ENCODE assay signal across 8 cellular contexts in the genomic region with DNA sequence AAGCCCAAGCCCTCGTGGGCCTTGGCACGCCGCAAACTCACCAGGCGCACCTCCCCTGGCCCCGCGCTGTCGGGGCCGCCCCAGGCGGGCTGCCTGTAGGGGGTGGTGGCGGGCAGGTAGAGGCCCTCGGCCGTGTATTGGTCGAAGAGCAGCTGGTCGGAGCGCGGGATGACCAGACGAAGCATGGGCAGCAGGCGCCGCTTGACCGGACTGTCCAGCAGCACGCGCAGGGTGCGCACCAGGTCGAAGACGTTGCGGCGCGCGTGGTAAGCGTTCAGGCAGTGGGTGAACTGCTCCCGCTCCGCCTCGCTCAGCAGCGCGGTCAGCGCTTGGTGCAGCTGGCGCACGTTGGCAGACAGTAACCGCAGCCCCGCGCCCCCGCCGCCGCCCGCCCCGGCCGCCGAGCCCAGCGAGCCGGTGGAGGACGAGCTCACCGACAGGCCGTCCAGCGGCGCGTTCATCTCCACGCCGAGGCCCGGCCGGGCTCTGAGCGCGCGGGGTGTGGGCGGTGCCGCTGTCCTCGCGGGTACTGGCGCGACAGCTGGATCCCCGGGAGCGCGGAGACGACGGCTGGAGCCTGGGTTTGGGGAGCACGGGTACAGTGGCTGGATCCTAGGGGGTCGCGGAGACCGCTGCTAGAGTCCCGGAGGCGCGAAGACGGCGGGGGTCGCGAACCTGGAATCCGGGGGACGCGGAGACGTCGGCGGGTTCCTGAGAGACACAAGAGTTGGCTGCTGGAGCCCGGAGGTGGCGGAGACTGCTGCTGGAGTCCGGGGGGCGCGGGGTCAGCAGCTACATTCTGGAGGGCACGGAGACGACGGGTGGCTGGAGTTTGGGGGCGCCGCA. TPM values are rescaled to one million over a fixed set of nuclear protein-coding genes. Genes with fewer than 3 reads are reported as not detected.
DNase-seq lines count a peak whose midpoint lies in the region; ATAC-seq and TF ChIP-seq lines count a peak whose summit lies in the region.

No MANE protein-coding gene starts in this region.

- H3K4me3 ChIP-seq in Panc1 (ENCODE audit: low read depth in 2 of 2, low read length in 2 of 2) (peak overlapping the region; percentile 65 to 86), osteoblast (ENCODE audit: insufficient read depth, low read length) (peak overlapping the region; percentile 82)

- POLR2A ChIA-PET in Panc1 (lab: Charles Lee) = interaction anchor here (0.5 to 0.6 kb wide), 2 partner anchors 17 to 91 kb away, joined by 4 to 7 read pairs; no protein-coding TSS in a partner anchor

- no peaks in the 10 kb centered on the region for H3K9me3 ChIP-seq in Panc1 (ENCODE audit: control insufficient read depth, insufficient read depth, low read depth, low read length)
- H3K9me3 ChIP-seq in osteoblast (ENCODE audit: low read depth, low read length) = no peaks in the 10 kb centered on the region

- H3K36me3 ChIP-seq in Panc1 (ENCODE audit: control insufficient read depth, insufficient read depth, low read length) = no peaks in the 10 kb centered on the region
- no peaks in the 10 kb centered on the region for H3K36me3 ChIP-seq in osteoblast (ENCODE audit: insufficient read depth, low read length)

- peak overlapping the region; percentile 19 to 88 for H3K27ac Mint-ChIP-seq in activated naive CD4-positive, alpha-beta T cell treated with anti-CD3 and anti-CD28 coated beads, Interleukin-2, amount 50 U/mL, for 72 hours

- peak overlapping the region; percentile 90 for H3K27ac ChIP-seq in Panc1 (ENCODE audit: low read length)
- no peak overlapping the region for H3K27ac ChIP-seq in osteoblast (ENCODE audit: low read depth, low read length)

- H3K4me1 ChIP-seq in Panc1 (ENCODE audit: control insufficient read depth, insufficient read depth, low read length) (peaks cover 24% of the 10 kb centered on the region), osteoblast (ENCODE audit: insufficient read depth, low read length) (peaks cover 13% of the 10 kb centered on the region)

- CTCF ChIA-PET in Panc1 (lab: Charles Lee) = interaction anchor here (0.6 to 1.7 kb wide), 2 partner anchors 149 to 469 kb away, joined by 3 to 5 read pairs; no protein-coding TSS in a partner anchor

- H4K20me1 ChIP-seq in osteoblast (ENCODE audit: insufficient read depth, low read length) = peaks cover 3% of the 10 kb centered on the region

- no TSS peak for BruUV-seq in Panc1 (replicated peaks; lab: Mats Ljungman, UMichigan)

- peaks cover 2% of the 10 kb centered on the region for H3K79me2 ChIP-seq in osteoblast (ENCODE audit: insufficient read depth, low read length)

- H3K36me3 Mint-ChIP-seq in activated naive CD4-positive, alpha-beta T cell treated with anti-CD3 and anti-CD28 coated beads, Interleukin-2, amount 50 U/mL, for 72 hours = no peaks in the 10 kb centered on the region

- H2AFZ ChIP-seq in osteoblast (ENCODE audit: low read length) = peak overlapping the region; percentile 76

- 0 out of 2 replicates have a peak, but pooled peaks have one; percentile 22 for TF ChIP-seq CTCF in GM12874 (IDR thresholded peaks at IDR 0.05; ENCODE audit: insufficient read depth, low read depth, low read length)
- TF ChIP-seq CTCF in Panc1 (IDR thresholded peaks at IDR 0.05) = peak; percentile 86
- TF ChIP-seq CTCF in osteoblast (IDR thresholded peaks at IDR 0.05; ENCODE audit: extremely low read depth, low read depth, low read length) = peak; percentile 19

- no peaks in the 10 kb centered on the region for H3K9me3 Mint-ChIP-seq in activated naive CD4-positive, alpha-beta T cell treated with anti-CD3 and anti-CD28 coated beads, Interleukin-2, amount 50 U/mL, for 72 hours

- intact Hi-C loops in Panc1 (cut with micrococcal nuclease; ENCODE audit: unreplicated experiment) = loop anchor here (1.0 to 5.0 kb wide), 2 partner anchors 83 to 148 kb away; a partner anchor contains a TSS
- intact Hi-C loops in head of caudate nucleus (cut with DNase I) = loop anchor here (5.0 to 10.0 kb wide), 3 partner anchors 67 to 150 kb away; a partner anchor contains a TSS

- DNase-seq in Panc1 (ENCODE audit: low read depth, low spot score) = no peak
- peak in 1 of 2 donors; percentile 47 for DNase-seq in activated naive CD4-positive, alpha-beta T cell treated with anti-CD3 and anti-CD28 coated beads, Interleukin-2, amount 50 U/mL, for 72 hours (ENCODE audit: low spot score in 2 of 2)
- peak in 40 of 42 donors; percentile 22 to 78 (median 54) for DNase-seq in head of caudate nucleus
- DNase-seq in osteoblast (ENCODE audit: insufficient read length, low spot score, missing footprints) = peak; percentile 93
- DNase-seq in GF-D8 (lab: John Stamatoyannopoulos, UW) = no peak

- peak; percentile 75 for ATAC-seq in Panc1
- ATAC-seq in activated naive CD4-positive, alpha-beta T cell treated with anti-CD3 and anti-CD28 coated beads, Interleukin-2, amount 50 U/mL, for 72 hours = peak; percentile 22 to 43
- ATAC-seq in GM21786 (IDR thresholded peaks at IDR 0.05; ENCODE audit: unreplicated experiment) = no peak
- ATAC-seq in GM18873 (IDR thresholded peaks at IDR 0.05; ENCODE audit: low FRiP score, unreplicated experiment) = no peak

- no peaks in the 10 kb centered on the region for H3K27me3 ChIP-seq in Panc1 (ENCODE audit: control insufficient read depth, insufficient read depth, low read length)
- peaks cover 38% of the 10 kb centered on the region for H3K27me3 ChIP-seq in osteoblast (ENCODE audit: insufficient read depth, low read length)

- in situ Hi-C loops in Panc1 (cut with HindIII; ENCODE audit: low pct_unique_long_range_greater_than_20kb, low sequenced_read_pairs) = no loop called here

- peak overlapping the region; percentile 96 for H3K4me2 ChIP-seq in osteoblast (ENCODE audit: insufficient read depth, low read length)

RNA-seq across cellular contexts. Expression of a gene that starts 0.7 kb away (rescaled TPM):
- total RNA-seq in Panc1 (2021; ENCODE audit: unreplicated experiment) (18.0 TPM), osteoblast (2.2 and 2.7 TPM in 2 replicates)
- polyA plus RNA-seq in Panc1 (2012; ENCODE audit: insufficient read length) = 18.0 TPM
- total RNA-seq in activated naive CD4-positive, alpha-beta T cell treated with anti-CD3 and anti-CD28 coated beads, Interleukin-2, amount 50 U/mL, for 72 hours = 1 to 10 TPM; 4.7 to 5.2 TPM

Comparison
In these comparisons a context has a peak if more than half of its experiments do, and no peak if none do; other contexts are left out.
1. CTCF ChIP-seq: peak in every context shown above with its lines; median percentile 86 in Panc1; 22 in GM12874; 19 in osteoblast.
2. ATAC-seq: peak in Panc1 (single experiment) and activated naive CD4-positive, alpha-beta T cell treated with anti-CD3 and anti-CD28 coated beads, Interleukin-2, amount 50 U/mL, for 72 hours (2 of 2); none in GM21786 (single experiment) and GM18873 (single experiment).
3. DNase-seq: peak in head of caudate nucleus (40 of 42) and osteoblast (single experiment); none in Panc1 (single experiment) and GF-D8 (single experiment).